30 cellular contexts compared by ENCODE assay signal in the genomic region with DNA sequence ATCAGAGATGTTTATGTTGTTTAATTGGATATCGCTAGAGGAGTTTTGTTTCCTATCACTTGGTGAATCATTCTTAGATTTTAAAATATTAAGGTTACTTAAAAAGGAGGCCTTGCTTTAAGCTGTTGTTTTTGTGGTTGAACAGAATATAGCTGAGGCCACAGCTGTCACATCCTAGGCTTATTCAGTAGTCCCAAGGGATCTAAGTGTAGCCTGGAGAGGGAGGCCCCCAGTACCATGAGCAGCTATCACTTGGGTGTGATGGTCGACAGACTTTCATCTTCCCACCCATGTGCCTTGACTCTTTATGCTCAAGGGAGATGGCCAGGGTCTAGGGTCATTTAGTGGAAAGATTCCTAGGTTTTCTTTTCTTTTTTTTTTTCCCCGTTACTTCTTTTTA.
"Had no signal": no experiment of that assay in that cellular context is flagged by ENCODE, and none has a peak within 500 bp of the region (broad histone marks: within the 10 kb centered on the region; RNA-seq: fewer than 3 reads in every experiment).

No MANE protein-coding gene starts in this region.

- FAIRE-seq: astrocyte, RCC 7860 had no signal

- H3K36me3 ChIP-seq: MG63 had no signal

- H3K9me3 Mint-ChIP-seq: activated T-cell treated with anti-CD3 and anti-CD28 coated beads, Interleukin-2, amount 50 U/mL, for 24 hours had no signal

- ATAC-seq: activated CD8-positive, alpha-beta T cell treated with anti-CD3 and anti-CD28 coated beads, Interleukin-2, amount 10 ng/mL, durations not matched to agents 7 days and 5 days; PC-3; T-helper 17 cell; WTC11 had no signal

- H3K4me3 ChIP-seq: MG63 had no signal

- H3K27ac Mint-ChIP-seq: activated CD8-positive, alpha-beta T cell treated with anti-CD3 and anti-CD28 coated beads, Interleukin-2, amount 10 ng/mL, durations not matched to agents 7 days and 5 days; activated naive CD4-positive, alpha-beta T cell treated with anti-CD3 and anti-CD28 coated beads for 36 hours; activated naive CD8-positive, alpha-beta T cell; activated T-cell treated with anti-CD3 and anti-CD28 coated beads, Interleukin-2, amount 50 U/mL, for 24 hours; brain; T-helper 17 cell; WTC11 had no signal

- H3K4me1 Mint-ChIP-seq: central memory CD8-positive, alpha-beta T cell; T-helper 17 cell had no signal

- H3K9me3 ChIP-seq: MG63 had no signal

- DNase-seq: activated CD4-positive, alpha-beta T cell treated with anti-CD3 and anti-CD28 coated beads for 48 hours; activated CD4-positive, alpha-beta T cell treated with anti-CD3 and anti-CD28 coated beads, Interleukin-2, amount 50 U/mL, for 4 hours; activated CD4-positive, CD25-positive, alpha-beta regulatory T cell treated with anti-CD3 and anti-CD28 coated beads, Interleukin-2, amount 50 U/mL, for 72 hours; activated CD8-positive, alpha-beta memory T cell treated with anti-CD3 and anti-CD28 coated beads, Interleukin-2, amount 50 U/mL, for 48 hours; activated CD8-positive, alpha-beta T cell treated with anti-CD3 and anti-CD28 coated beads, Interleukin-2, amount 10 ng/mL, durations not matched to agents 7 days and 5 days; activated effector memory CD4-positive, alpha-beta T cell treated with anti-CD3 and anti-CD28 coated beads, Interleukin-2, amount 50 U/mL, for 16 hours; activated naive CD4-positive, alpha-beta T cell treated with anti-CD3 and anti-CD28 coated beads for 36 hours; activated T-cell treated with anti-CD3 and anti-CD28 coated beads, Interleukin-2, amount 50 U/mL, for 24 hours; amygdala; KG1; MG63; MV-4-11; NCI-H1092 treated with DMSO at 0.1 percent for 48 hours; NCI-H1417 treated with DMSO at 0.1 percent for 48 hours; NCI-H1694; NCI-H2029; NCI-H2107; NCI-H510A treated with DMSO at 0.1 percent for 48 hours; NCI-H748 treated with DMSO at 0.1 percent for 48 hours; NK-92 treated with Interleukin-12 subunit alpha and Interleukin-12 subunit beta, amount 100 ng/mL, for 24 hours; PC-3; SHP77 treated with DMSO at 0.1 percent for 48 hours; T-helper 17 cell; T-helper 9 cell had no signal

- H3K27me3 ChIP-seq: MG63 had no signal

- H3K27me3 Mint-ChIP-seq: activated naive CD8-positive, alpha-beta T cell; activated T-cell treated with anti-CD3 and anti-CD28 coated beads, Interleukin-2, amount 50 U/mL, for 24 hours; brain; central memory CD8-positive, alpha-beta T cell; T-helper 17 cell had no signal

- H3K36me3 Mint-ChIP-seq: WTC11 had no signal

- H3K4me3 Mint-ChIP-seq: activated CD8-positive, alpha-beta T cell treated with anti-CD3 and anti-CD28 coated beads, Interleukin-2, amount 10 ng/mL, durations not matched to agents 7 days and 5 days; activated naive CD4-positive, alpha-beta T cell treated with anti-CD3 and anti-CD28 coated beads for 36 hours; activated naive CD8-positive, alpha-beta T cell; activated T-cell treated with anti-CD3 and anti-CD28 coated beads, Interleukin-2, amount 50 U/mL, for 24 hours; brain; central memory CD8-positive, alpha-beta T cell; T-helper 17 cell; WTC11 had no signal
